7 cellular contexts compared by ENCODE assay signal in genomic region chr17:46888727-46889126, GRCh38. TPM values are rescaled to one million over a fixed set of nuclear protein-coding genes. Genes with fewer than 3 reads are reported as not detected.
"Had no signal": no experiment of that assay in that cellular context is flagged by ENCODE, and none has a peak within 500 bp of the region (broad histone marks: within the 10 kb centered on the region; RNA-seq: fewer than 3 reads in every experiment).

No MANE protein-coding gene starts in this region.

- FAIRE-seq: H54 had no signal

- H3K27ac ChIP-seq: GM23248 had no signal

- H3K9ac ChIP-seq: GM23248 had no signal

- H2AFZ ChIP-seq: GM23248 had no signal

- H3K4me3 ChIP-seq: GM23248 had no signal

- DNase-seq: GM23248, GOT3, H9, HCEC 1CT, KG1 had no signal

RNA-seq across cellular contexts. Expression of gene WNT9B, which starts 37.3 kb away (rescaled TPM):
- total RNA-seq: GM23248 had no signal
- polyA plus RNA-seq: GM23248, IgD-negative memory B cell had no signal
